14 cellular contexts compared by ENCODE assay signal in genomic region chr6:89161326-89162046, GRCh38. TPM values are rescaled to one million over a fixed set of nuclear protein-coding genes. Genes with fewer than 3 reads are reported as not detected.
DNase-seq lines count a peak whose midpoint lies in the region; ATAC-seq and TF ChIP-seq lines count a peak whose summit lies in the region.
"Had no signal": no experiment of that assay in that cellular context is flagged by ENCODE, and none has a peak within 500 bp of the region (broad histone marks: within the 10 kb centered on the region; RNA-seq: fewer than 3 reads in every experiment).

No MANE protein-coding gene starts in this region.

- DNase-seq in colonic mucosa (no peak), iPS-NIHi7 (ENCODE audit: extremely low spot score) (peak; percentile 71), stomach (no peak), ureter (ENCODE audit: low spot score) (no peak)
- no peak for DNase-seq in activated CD4-positive, CD25-positive, alpha-beta regulatory T cell (lab: John Stamatoyannopoulos, UW)
- DNase-seq: HCEC 1CT; NCI-H1417; NCI-H524 treated with DMSO at 0.1 percent for 48 hours; stimulated activated CD4-positive, alpha-beta T cell treated with anti-CD3 and anti-CD28 coated beads, Interleukin-4, amount 100 ng/mL, for 1 hour; stimulated activated naive CD4-positive, alpha-beta T cell had no signal

- H3K4me2 ChIP-seq in OCI-LY1 (ENCODE audit: low read length): no peak overlapping the region

- no peak overlapping the region for H3K4me3 ChIP-seq in OCI-LY1 (ENCODE audit: low read depth, low read length, poor library complexity, severe bottlenecking)
- H3K4me3 ChIP-seq in colonic mucosa: no peak overlapping the region
- H3K4me3 ChIP-seq in stomach: no peak overlapping the region

- intact Hi-C loops in colonic mucosa (cut with DNase I) (no loop called here), stomach (cut with DNase I; ENCODE audit: low total_unique reads) (no loop called here)

- no peak overlapping the region for H2AFZ ChIP-seq in OCI-LY1 (ENCODE audit: low read length)

- H3K9me2 ChIP-seq in OCI-LY1 (ENCODE audit: low read depth, low read length): no peaks in the 10 kb centered on the region

- ATAC-seq in GM21381 (IDR thresholded peaks at IDR 0.05; ENCODE audit: unreplicated experiment): no peak
- no peak for ATAC-seq in HG03139 (IDR thresholded peaks at IDR 0.05; ENCODE audit: unreplicated experiment)

- no peaks in the 10 kb centered on the region for H3F3A ChIP-seq in OCI-LY1 (ENCODE audit: insufficient read depth, low read length)

- H3K9me3 ChIP-seq in OCI-LY1 (ENCODE audit: low read length) (no peaks in the 10 kb centered on the region), colonic mucosa (no peaks in the 10 kb centered on the region), stomach (no peaks in the 10 kb centered on the region)

- no peaks in the 10 kb centered on the region for H4K20me1 ChIP-seq in OCI-LY1 (ENCODE audit: insufficient read depth, low read length)

- TF ChIP-seq CTCF in OCI-LY1 (IDR thresholded peaks at IDR 0.05; ENCODE audit: low read length): peak; percentile 27; the same call in 1 of the 2 replicates
- TF ChIP-seq CTCF in colonic mucosa (IDR thresholded peaks at IDR 0.05): no peak
- no peak for TF ChIP-seq CTCF in stomach (IDR thresholded peaks at IDR 0.05)

- H3K9ac ChIP-seq in OCI-LY1 (ENCODE audit: low read length) (no peak overlapping the region), colonic mucosa (ENCODE audit: low read depth in 2 of 2, low read length in 2 of 2) (no peak overlapping the region)

- H3K27me3 ChIP-seq in OCI-LY1 (ENCODE audit: insufficient read depth, low read length) (no peaks in the 10 kb centered on the region), colonic mucosa (no peaks in the 10 kb centered on the region), stomach (no peaks in the 10 kb centered on the region)

- TF ChIP-seq EP300 in stomach (IDR thresholded peaks at IDR 0.05): no peak

- H3K36me3 ChIP-seq in OCI-LY1 (ENCODE audit: insufficient read depth, low read length) (peaks cover 86% of the 10 kb centered on the region), colonic mucosa (no peaks in the 10 kb centered on the region), stomach (peaks cover 7 to 70% (median 61%) of the 10 kb centered on the region in 4 donors)

- H3K79me2 ChIP-seq in OCI-LY1 (ENCODE audit: insufficient read depth, low read length): no peaks in the 10 kb centered on the region

- H3K27ac ChIP-seq in OCI-LY1 (ENCODE audit: low read depth, low read length, poor library complexity, severe bottlenecking) (no peak overlapping the region), colonic mucosa (peak overlapping the region; percentile 35), stomach (peak overlapping the region in 4 of 5 donors; percentile 56 to 89 (median 66))
- H3K27ac ChIP-seq: C4-2B had no signal

- TF ChIP-seq POLR2A in stomach (IDR thresholded peaks at IDR 0.05): no peak

- WGBS in stomach, 5 donors: 66 to 78% (median 76%) methylated on average over 7 of the region's 7 CpGs

- H3K4me1 ChIP-seq in OCI-LY1 (ENCODE audit: insufficient read depth, low read length, severe bottlenecking) (no peaks in the 10 kb centered on the region), colonic mucosa (no peaks in the 10 kb centered on the region), stomach (peaks cover 0 to 6% (median 0%) of the 10 kb centered on the region in 4 donors)

RNA-seq across cellular contexts. Expression of gene PM20D2, which starts 15.6 kb away (rescaled TPM):
- total RNA-seq in colonic mucosa (10 to 100 TPM; 19.2 to 24.2 TPM), stomach (10 to 100 TPM in 3 of 5 donors, 1 to 10 TPM in 2; 1.2 to 22.4 (median 11.6) TPM), ureter (13.6 TPM)
- polyA plus RNA-seq in stomach: 1 to 10 TPM; 4.6 to 6.5 (median 4.7) TPM

RNA-seq across cellular contexts. Expression of gene SRSF12, which starts 43.6 kb away (rescaled TPM):
- under 1 TPM in 1 of 2 donors, not detected in 1; 0.35 TPM for total RNA-seq in colonic mucosa
- 1 to 10 TPM in 1 of 5 donors, not detected in 4; 6.8 TPM for total RNA-seq in stomach
- under 1 TPM in 2 of 3 donors, not detected in 1; 0.38 to 0.44 TPM for polyA plus RNA-seq in stomach
- 0.57 TPM for total RNA-seq in ureter

RNA-seq across cellular contexts. Expression of gene GABRR1, which starts 55.7 kb away (rescaled TPM):
- total RNA-seq in colonic mucosa (under 1 TPM in 1 of 2 donors, not detected in 1; 0.21 TPM), stomach (under 1 TPM in 1 of 5 donors, not detected in 4; 0.45 TPM), ureter (not detected)
- under 1 TPM in 1 of 3 donors, not detected in 2; 0.15 TPM for polyA plus RNA-seq in stomach
